1 cellular context compared by ENCODE assay signal in genomic region chr19:51365211-51366049, GRCh38.
A peak's percentile ranks its signal among the peaks of the same experiment; 100 is the strongest.
TF ChIP-seq lines count a peak whose summit lies in the region.

No MANE protein-coding gene starts in this region.

TF ChIP-seq in GM12878, 131 proteins besides CTCF, POLR2A, EP300 and RAD21:
- TF ChIP-seq MEF2B (IDR thresholded peaks at IDR 0.05; ENCODE audit: partially characterized antibody, poor library complexity, severe bottlenecking) (peak; percentile 23), POLR2AphosphoS2 (IDR thresholded peaks at IDR 0.05; ENCODE audit: low read depth, low read length) (no peak), MLLT1 (IDR thresholded peaks at IDR 0.05) (0 out of 2 replicates have a peak, but pooled peaks have one; percentile 2), SKIL (IDR thresholded peaks at IDR 0.05; ENCODE audit: low read depth, poor library complexity, severe bottlenecking) (peak; percentile 24)
